9 cellular contexts compared by ENCODE assay signal in genomic region chr14:23306113-23306411, GRCh38. TPM values are rescaled to one million over a fixed set of nuclear protein-coding genes. Genes with fewer than 3 reads are reported as not detected.
DNase-seq lines count a peak whose midpoint lies in the region; ATAC-seq and TF ChIP-seq lines count a peak whose summit lies in the region.
"Had no signal": no experiment of that assay in that cellular context is flagged by ENCODE, and none has a peak within 500 bp of the region (broad histone marks: within the 10 kb centered on the region; RNA-seq: fewer than 3 reads in every experiment).

No MANE protein-coding gene starts in this region.

- H3K9ac ChIP-seq in iPS-18a (ENCODE audit: low read length): peak overlapping the region; percentile 64

- ATAC-seq in activated CD8-positive, alpha-beta T cell treated with anti-CD3 and anti-CD28 coated beads for 36 hours: no peak

- TF ChIP-seq CTCF in HFF-Myc (IDR thresholded peaks at IDR 0.05; ENCODE audit: low read depth, low read length, missing control alignments): no peak
- TF ChIP-seq CTCF in activated CD8-positive, alpha-beta T cell treated with anti-CD3 and anti-CD28 coated beads for 36 hours (IDR thresholded peaks at IDR 0.05): no peak
- no peak for TF ChIP-seq CTCF in spleen (IDR thresholded peaks at IDR 0.05 in 8 of 11, conservative IDR thresholded peaks at IDR 0.05 in 3 of 11)

- peaks cover 4% of the 10 kb centered on the region for H3K36me3 ChIP-seq in iPS-18a (ENCODE audit: control insufficient read depth, low read depth, low read length)
- peaks cover 0 to 35% (median 1%) of the 10 kb centered on the region in 6 donors for H3K36me3 ChIP-seq in spleen

- intact Hi-C loops in activated CD8-positive, alpha-beta T cell treated with anti-CD3 and anti-CD28 coated beads for 36 hours (cut with micrococcal nuclease): no loop called here
- intact Hi-C loops in spleen (cut with DNase I; ENCODE audit: low total_unique reads) (no loop called here), posterior cingulate gyrus (cut with DNase I) (loop anchor here (1.0 kb wide), 1 partner anchor 14 kb away; no protein-coding TSS in a partner anchor)

- H3K27me3 ChIP-seq in iPS-18a (ENCODE audit: control insufficient read depth, insufficient read depth, low read length) (peaks cover 15% of the 10 kb centered on the region), spleen (replicated peaks in 1 of 7) (no peaks in the 10 kb centered on the region)

- CTCF ChIA-PET in activated CD8-positive, alpha-beta T cell treated with anti-CD3 and anti-CD28 coated beads for 36 hours (lab: Charles Lee): interaction anchor here (0.8 to 7.1 kb wide), 3 partner anchors 11 to 14 kb away, joined by 3 to 78 read pairs (median 3); partner anchors contain the start of gene PABPN1

- H3K4me3 ChIP-seq in HFF-Myc (replicated peaks; ENCODE audit: low read depth, low read length) (peak overlapping the region; percentile 91), iPS-18a (ENCODE audit: low read length) (peak overlapping the region; percentile 79), spleen (peak overlapping the region in 7 of 8 donors; percentile 47 to 77 (median 61))

- peaks cover 25% of the 10 kb centered on the region for H3K27me3 Mint-ChIP-seq in activated CD8-positive, alpha-beta T cell treated with anti-CD3 and anti-CD28 coated beads for 36 hours

- peak overlapping the region; percentile 9 for H3K4me3 Mint-ChIP-seq in activated CD8-positive, alpha-beta T cell treated with anti-CD3 and anti-CD28 coated beads for 36 hours

- no peak for DNase-seq in HFF-Myc (ENCODE audit: extremely low read depth, low read depth)
- no peak for DNase-seq in activated CD8-positive, alpha-beta T cell treated with anti-CD3 and anti-CD28 coated beads for 36 hours
- DNase-seq in spleen: no peak
- DNase-seq in central memory CD4-positive, alpha-beta T cell: no peak
- no peak for DNase-seq in kidney glomerular epithelial cell (lab: John Stamatoyannopoulos, UW)
- no peak for DNase-seq in NCI-H128 (lab: John Stamatoyannopoulos, UW; ENCODE audit: unreplicated experiment)
- no peak for DNase-seq in posterior cingulate gyrus
- DNase-seq: GOT3 had no signal

- H3K27ac ChIP-seq in iPS-18a (ENCODE audit: low read length): no peak overlapping the region
- peak overlapping the region; percentile 39 to 88 (median 84) for H3K27ac ChIP-seq in spleen

- H3K4me1 Mint-ChIP-seq in activated CD8-positive, alpha-beta T cell treated with anti-CD3 and anti-CD28 coated beads for 36 hours (ENCODE audit: low read depth): peaks cover 6% of the 10 kb centered on the region

- no peak for TF ChIP-seq POLR2A in spleen (IDR thresholded peaks at IDR 0.05)

- H3K9me3 ChIP-seq in iPS-18a (ENCODE audit: control insufficient read depth, low read depth, low read length) (no peaks in the 10 kb centered on the region), spleen (no peaks in the 10 kb centered on the region)

- H3K36me3 Mint-ChIP-seq in activated CD8-positive, alpha-beta T cell treated with anti-CD3 and anti-CD28 coated beads for 36 hours (ENCODE audit: low read depth): peaks cover 5% of the 10 kb centered on the region

- 27 to 41% (median 33%) methylated on average over 3 of the region's 3 CpGs for WGBS in spleen, 5 donors

- H3K9me3 Mint-ChIP-seq in activated CD8-positive, alpha-beta T cell treated with anti-CD3 and anti-CD28 coated beads for 36 hours: no peaks in the 10 kb centered on the region

- POLR2A ChIA-PET in activated CD8-positive, alpha-beta T cell treated with anti-CD3 and anti-CD28 coated beads for 36 hours (lab: Charles Lee): interaction anchor here (6.5 kb wide), 1 partner anchor 14 kb away, joined by 139 read pairs; the partner anchor contains the start of gene PABPN1

- peaks cover 11% of the 10 kb centered on the region for H3K4me1 ChIP-seq in iPS-18a (ENCODE audit: control insufficient read depth, low read depth, low read length)
- peaks cover 11 to 72% (median 44%) of the 10 kb centered on the region in 6 donors for H3K4me1 ChIP-seq in spleen

- H3K27ac Mint-ChIP-seq in activated CD8-positive, alpha-beta T cell treated with anti-CD3 and anti-CD28 coated beads for 36 hours: no peak overlapping the region

RNA-seq across cellular contexts. Expression of gene BCL2L2, which starts 0.6 kb away (rescaled TPM):
- total RNA-seq in activated CD8-positive, alpha-beta T cell treated with anti-CD3 and anti-CD28 coated beads for 36 hours: 1 to 10 TPM; 1.1 to 1.3 TPM
- total RNA-seq in spleen: 10 to 100 TPM; 16.7 to 34.6 (median 24.9) TPM
- 10 to 100 TPM in 1 of 3 donors, 1 to 10 TPM in 2; 5.4 to 19.2 (median 7.5) TPM for polyA plus RNA-seq in spleen

RNA-seq across cellular contexts. Expression of gene PPP1R3E, which starts 3.4 kb away (rescaled TPM):
- total RNA-seq in activated CD8-positive, alpha-beta T cell treated with anti-CD3 and anti-CD28 coated beads for 36 hours: 10 to 100 TPM; 43.9 to 47.9 TPM
- 10 to 100 TPM; 18.6 to 31.7 (median 20.8) TPM for total RNA-seq in spleen
- polyA plus RNA-seq in spleen: 10 to 100 TPM; 22.1 to 36.7 (median 30.3) TPM

RNA-seq across cellular contexts. Expression of gene PABPN1, which starts 15.2 kb away (rescaled TPM):
- 100 to 1,000 TPM; 258 to 260 TPM for total RNA-seq in activated CD8-positive, alpha-beta T cell treated with anti-CD3 and anti-CD28 coated beads for 36 hours
- 100 to 1,000 TPM in 4 of 7 donors, 10 to 100 TPM in 3; 52.1 to 152 (median 132) TPM for total RNA-seq in spleen
- 100 to 1,000 TPM; 118 to 146 (median 132) TPM for polyA plus RNA-seq in spleen

RNA-seq across cellular contexts. Expression of gene HOMEZ, which starts 20.1 kb away (rescaled TPM):
- total RNA-seq in activated CD8-positive, alpha-beta T cell treated with anti-CD3 and anti-CD28 coated beads for 36 hours: 10 to 100 TPM; 10.9 to 11.8 TPM
- total RNA-seq in spleen: 10 to 100 TPM in 2 of 7 donors, 1 to 10 TPM in 5; 7.3 to 13.0 (median 9.1) TPM
- polyA plus RNA-seq in spleen: 1 to 10 TPM; 3.1 to 5.4 (median 5.0) TPM

RNA-seq across cellular contexts. Expression of gene SLC22A17, which starts 46.6 kb away (rescaled TPM):
- total RNA-seq in activated CD8-positive, alpha-beta T cell treated with anti-CD3 and anti-CD28 coated beads for 36 hours: 1 to 10 TPM; 2.3 TPM
- total RNA-seq in spleen: 10 to 100 TPM in 2 of 7 donors, 1 to 10 TPM in 5; 7.1 to 13.7 (median 8.3) TPM
- polyA plus RNA-seq in spleen: 1 to 10 TPM; 5.1 to 7.1 (median 6.3) TPM

Comparison
In these comparisons a context has a peak if more than half of its experiments do, and no peak if none do; other contexts are left out.
1. RNA of gene BCL2L2, which starts 0.6 kb away (total RNA-seq): 16.7 to 34.6 TPM in spleen; 1.1 to 1.3 TPM in activated CD8-positive, alpha-beta T cell treated with anti-CD3 and anti-CD28 coated beads for 36 hours; every median in the first group is over 4 times any median in the second.
2. Peak in every context shown above with its lines, with median percentiles within 50 percentile points of each other: H3K4me3 ChIP-seq.